In the genomic region with DNA sequence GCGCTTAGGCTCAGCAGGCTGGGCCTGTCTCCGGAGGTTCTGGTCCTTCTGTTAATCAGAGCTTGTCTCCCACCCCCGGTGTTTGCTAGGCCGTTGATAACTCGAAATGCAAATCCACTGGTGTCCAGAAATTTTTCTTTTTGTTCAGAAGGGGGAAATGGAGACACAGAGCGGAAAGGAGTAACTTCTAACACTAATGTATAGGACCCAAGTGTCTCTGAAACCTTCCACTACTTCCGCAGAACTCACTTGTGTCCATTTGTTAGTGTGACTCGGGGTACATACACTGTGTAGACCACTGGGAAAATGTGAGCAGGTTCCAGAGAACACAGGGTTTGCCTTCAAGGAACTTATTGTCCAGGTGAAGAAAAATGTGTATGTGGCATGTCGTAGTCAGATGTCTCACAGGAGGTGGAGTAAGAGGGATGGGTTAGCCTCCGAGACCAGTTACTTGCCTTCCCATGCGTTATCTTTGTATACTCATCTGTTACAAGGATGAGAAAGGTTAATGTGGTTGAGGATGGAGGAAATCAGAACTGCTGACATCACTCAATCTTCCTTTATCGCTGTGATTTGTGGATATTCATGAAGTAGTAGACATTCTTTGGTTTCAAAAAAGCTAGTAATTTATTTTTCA, we compare ENCODE assay signal across 8 cellular contexts. TPM values are rescaled to one million over a fixed set of nuclear protein-coding genes. Genes with fewer than 3 reads are reported as not detected.
DNase-seq lines count a peak whose midpoint lies in the region; ATAC-seq and TF ChIP-seq lines count a peak whose summit lies in the region.

No MANE protein-coding gene starts in this region.

- H3K27ac ChIP-seq in dorsolateral prefrontal cortex: peak overlapping the region in 58 of 59 donors; percentile 53 to 99 (median 94)
- peak overlapping the region; percentile 92 to 99 (median 94) for H3K27ac ChIP-seq in tibial nerve

- no peak for TF ChIP-seq CTCF in dorsolateral prefrontal cortex (IDR thresholded peaks at IDR 0.05 in 54 of 56, conservative IDR thresholded peaks at IDR 0.05 in 2 of 56; ENCODE audit: low read depth in 1 of 56, partially characterized antibody in 56 of 56)
- no peak for TF ChIP-seq CTCF in tibial nerve (IDR thresholded peaks at IDR 0.05)

- no peaks in the 10 kb centered on the region for H3K27me3 ChIP-seq in dorsolateral prefrontal cortex
- no peaks in the 10 kb centered on the region for H3K27me3 ChIP-seq in tibial nerve

- 0% methylated on average over 10 to 12 of the region's 12 CpGs for WGBS in tibial nerve, 2 donors

- TF ChIP-seq EP300 in tibial nerve (IDR thresholded peaks at IDR 0.05): no peak

- peaks cover 0 to 60% (median 23%) of the 10 kb centered on the region in 4 donors for H3K4me1 ChIP-seq in tibial nerve

- H3K4me3 ChIP-seq in dorsolateral prefrontal cortex (peak overlapping the region; percentile 76 to 100 (median 97)), tibial nerve (peak overlapping the region; percentile 63 to 99 (median 86))

- H3K9me3 ChIP-seq in tibial nerve: no peaks in the 10 kb centered on the region

- TF ChIP-seq POLR2A in tibial nerve (IDR thresholded peaks at IDR 0.05): no peak

- intact Hi-C loops in dorsolateral prefrontal cortex (cut with DNase I): no loop called here

- ATAC-seq in GM19023 (IDR thresholded peaks at IDR 0.05; ENCODE audit: unreplicated experiment) (peak; percentile 34), HG03460 (IDR thresholded peaks at IDR 0.05; ENCODE audit: unreplicated experiment) (peak; percentile 29)

- H3K36me3 ChIP-seq in tibial nerve: no peaks in the 10 kb centered on the region

- DNase-seq in AML-193 (lab: John Stamatoyannopoulos, UW): peak; percentile 9 to 31
- DNase-seq in UCSD-AML1 (lab: John Stamatoyannopoulos, UW; ENCODE audit: unreplicated experiment): peak; percentile 26
- DNase-seq in dorsolateral prefrontal cortex: no peak
- peak; percentile 18 to 69 for DNase-seq in lung microvascular endothelial cell (ENCODE audit: low read depth in 2 of 2)
- DNase-seq in tibial nerve (ENCODE audit: low spot score in 2 of 2): no peak
- no peak for DNase-seq in superior temporal gyrus (ENCODE audit: extremely low spot score)

RNA-seq across cellular contexts. Expression of gene ARCN1, which starts 0.8 kb away (rescaled TPM):
- 100 to 1,000 TPM in 36 of 120 experiments, 10 to 100 TPM in 84; 67.9 to 122 (median 95.9) TPM for total RNA-seq in dorsolateral prefrontal cortex
- total RNA-seq in lung microvascular endothelial cell: 62.5 and 63.9 TPM in 2 replicates
- total RNA-seq in tibial nerve: 10 to 100 TPM; 74.3 to 94.8 (median 88.5) TPM

RNA-seq across cellular contexts. Expression of gene IFT46, which starts 7.3 kb away (rescaled TPM):
- total RNA-seq in dorsolateral prefrontal cortex: 10 to 100 TPM; 28.5 to 49.1 (median 37.4) TPM
- 13.7 and 15.7 TPM in 2 replicates for total RNA-seq in lung microvascular endothelial cell
- total RNA-seq in tibial nerve: 10 to 100 TPM; 30.3 to 44.4 (median 35.4) TPM

RNA-seq across cellular contexts. Expression of gene PHLDB1, which starts 34.4 kb away (rescaled TPM):
- total RNA-seq in dorsolateral prefrontal cortex (100 to 1,000 TPM in 117 of 120 experiments, 10 to 100 TPM in 3; 68.2 to 983 (median 256) TPM), lung microvascular endothelial cell (14.9 and 25.7 TPM in 2 replicates), tibial nerve (100 to 1,000 TPM; 299 to 365 (median 323) TPM)

RNA-seq across cellular contexts. Expression of gene TMEM25, which starts 42.0 kb away (rescaled TPM):
- total RNA-seq in dorsolateral prefrontal cortex: 100 to 1,000 TPM in 2 of 120 experiments, 10 to 100 TPM in 118; 38.0 to 110 (median 78.5) TPM
- total RNA-seq in lung microvascular endothelial cell: 13.7 and 23.4 TPM in 2 replicates
- 10 to 100 TPM; 12.6 to 25.6 (median 20.7) TPM for total RNA-seq in tibial nerve

RNA-seq across cellular contexts. Expression of gene TTC36, which starts 45.8 kb away (rescaled TPM):
- total RNA-seq in dorsolateral prefrontal cortex: 1 to 10 TPM in 117 of 120 experiments, under 1 TPM in 3; 0.60 to 7.1 (median 2.7) TPM
- total RNA-seq in lung microvascular endothelial cell: 0.44 and 1.6 TPM in 2 replicates
- total RNA-seq in tibial nerve: 1 to 10 TPM; 2.7 to 9.0 (median 5.1) TPM

Comparison
In these comparisons a context has a peak if more than half of its experiments do, and no peak if none do; other contexts are left out.
1. DNase-seq: peak in AML-193 (2 of 2), UCSD-AML1 (single experiment) and lung microvascular endothelial cell (2 of 2); none in dorsolateral prefrontal cortex (0 of 10), tibial nerve (0 of 2) and superior temporal gyrus (single experiment).